6 cellular contexts compared by ENCODE assay signal in genomic region chr20:8229090-8229489, GRCh38.
"Had no signal": no experiment of that assay in that cellular context is flagged by ENCODE, and none has a peak within 500 bp of the region (broad histone marks: within the 10 kb centered on the region; RNA-seq: fewer than 3 reads in every experiment).

No MANE protein-coding gene starts in this region.

- H3K4me3 Mint-ChIP-seq: IgD-negative memory B cell had no signal

- FAIRE-seq: HepG2, HTR-8/SVneo, K562 had no signal

- H3K27ac Mint-ChIP-seq: IgD-negative memory B cell had no signal

- ATAC-seq: HepG2, K562 had no signal

- H3K9me3 Mint-ChIP-seq: IgD-negative memory B cell had no signal

- H3K36me3 Mint-ChIP-seq: IgD-negative memory B cell had no signal

- DNase-seq: IMR-90 had no signal

- H3K27ac ChIP-seq: HL-60 had no signal

- H3K4me3 ChIP-seq: K562 had no signal
